Comparison of ENCODE assay signal across 34 cellular contexts in genomic region chr2:152390837-152391236, GRCh38.
"Had no signal": no experiment of that assay in that cellular context is flagged by ENCODE, and none has a peak within 500 bp of the region (broad histone marks: within the 10 kb centered on the region; RNA-seq: fewer than 3 reads in every experiment).

No MANE protein-coding gene starts in this region.

- H3K9me3 Mint-ChIP-seq: activated B cell treated with CpG ODN at 0.5 μM for 24 hours; activated CD4-positive, alpha-beta memory T cell treated with anti-CD3 and anti-CD28 coated beads for 36 hours; activated naive CD4-positive, alpha-beta T cell treated with anti-CD3 and anti-CD28 coated beads, Interleukin-2, amount 10 ng/mL, durations not matched to agents 7 days and 5 days; activated naive CD4-positive, alpha-beta T cell treated with anti-CD3 and anti-CD28 coated beads, Interleukin-2, amount 50 U/mL, for 24 hours; activated naive CD8-positive, alpha-beta T cell treated with anti-CD3 and anti-CD28 coated beads, Interleukin-2, amount 10 ng/mL, durations not matched to agents 7 days and 5 days; activated naive CD8-positive, alpha-beta T cell treated with anti-CD3 and anti-CD28 coated beads, Interleukin-2, amount 50 U/mL, for 24 hours; activated T-cell treated with anti-CD3 and anti-CD28 coated beads, Interleukin-2, amount 50 U/mL, for 24 hours; activated T-helper 2 cell treated with anti-CD3 and anti-CD28 coated beads, Interferon-gamma antibody, Interleukin-2, Interleukin-4, amounts not matched to agents 10 μg/mL and 5 μg/mL and 100 μg/mL, durations not matched to agents 14 hours and 24 hours and 36 hours; central memory CD8-positive, alpha-beta T cell; T-helper 2 cell treated with Interferon-gamma antibody and Interleukin-4, amounts not matched to agents 5 μg/mL and 100 μg/mL, for 36 hours had no signal

- H3K36me3 Mint-ChIP-seq: activated CD4-positive, alpha-beta memory T cell treated with anti-CD3 and anti-CD28 coated beads for 36 hours; activated naive CD4-positive, alpha-beta T cell treated with anti-CD3 and anti-CD28 coated beads, Interleukin-2, amount 10 ng/mL, durations not matched to agents 7 days and 5 days; activated naive CD4-positive, alpha-beta T cell treated with anti-CD3 and anti-CD28 coated beads, Interleukin-2, amount 50 U/mL, for 24 hours; activated naive CD8-positive, alpha-beta T cell; activated naive CD8-positive, alpha-beta T cell treated with anti-CD3 and anti-CD28 coated beads, Interleukin-2, amount 10 ng/mL, durations not matched to agents 7 days and 5 days had no signal

- H3K4me3 ChIP-seq: ascending aorta, cardiac muscle cell had no signal

- H3K27me3 Mint-ChIP-seq: activated B cell treated with CpG ODN at 0.5 μM for 24 hours; activated CD4-positive, alpha-beta memory T cell treated with anti-CD3 and anti-CD28 coated beads for 36 hours; activated naive CD8-positive, alpha-beta T cell; activated T-cell treated with anti-CD3 and anti-CD28 coated beads, Interleukin-2, amount 50 U/mL, for 24 hours; brain had no signal

- H3K27ac ChIP-seq: ascending aorta, cardiac muscle cell, VCaP had no signal

- H3K36me3 ChIP-seq: ascending aorta, cardiac muscle cell had no signal

- H3K27me3 ChIP-seq: ascending aorta, cardiac muscle cell had no signal

- H3K4me3 Mint-ChIP-seq: activated B cell treated with CpG ODN at 0.5 μM for 24 hours; activated CD4-positive, alpha-beta memory T cell treated with anti-CD3 and anti-CD28 coated beads for 36 hours; activated CD4-positive, alpha-beta T cell treated with anti-CD3 and anti-CD28 coated beads, Interleukin-2, amount 10 ng/mL, durations not matched to agents 24 days and 14 days; activated CD8-positive, alpha-beta T cell treated with anti-CD3 and anti-CD28 coated beads for 36 hours; activated naive CD4-positive, alpha-beta T cell treated with anti-CD3 and anti-CD28 coated beads, Interleukin-2, amount 10 ng/mL, durations not matched to agents 7 days and 5 days; activated naive CD4-positive, alpha-beta T cell treated with anti-CD3 and anti-CD28 coated beads, Interleukin-2, amount 50 U/mL, for 24 hours; activated naive CD8-positive, alpha-beta T cell; activated naive CD8-positive, alpha-beta T cell treated with anti-CD3 and anti-CD28 coated beads, Interleukin-2, amount 10 ng/mL, durations not matched to agents 7 days and 5 days; activated naive CD8-positive, alpha-beta T cell treated with anti-CD3 and anti-CD28 coated beads, Interleukin-2, amount 50 U/mL, for 24 hours; activated T-cell treated with anti-CD3 and anti-CD28 coated beads, Interleukin-2, amount 50 U/mL, for 24 hours; brain; central memory CD8-positive, alpha-beta T cell; T-helper 1 cell treated with Interleukin-12 subunit alpha and Interleukin-12 subunit beta and Interleukin-4 antibody, amounts not matched to agents 30 μg/mL and 1 μg/mL, for 36 hours; T-helper 2 cell treated with Interferon-gamma antibody and Interleukin-4, amounts not matched to agents 5 μg/mL and 100 μg/mL, for 36 hours had no signal

- H3K9me3 ChIP-seq: ascending aorta had no signal

- DNase-seq: activated B cell treated with CpG ODN at 0.5 μM for 24 hours; activated CD4-positive, alpha-beta memory T cell treated with anti-CD3 and anti-CD28 coated beads for 36 hours; activated CD4-positive, alpha-beta T cell treated with anti-CD3 and anti-CD28 coated beads for 4 hours; activated CD4-positive, alpha-beta T cell treated with anti-CD3 and anti-CD28 coated beads, Interleukin-2, amount 10 ng/mL, durations not matched to agents 24 days and 14 days; activated CD4-positive, alpha-beta T cell treated with anti-CD3 and anti-CD28 coated beads, Interleukin-2, amount 50 U/mL, for 1 hour; activated CD4-positive, alpha-beta T cell treated with anti-CD3 and anti-CD28 coated beads, Interleukin-2, amount 50 U/mL, for 4 hours; activated CD4-positive, CD25-positive, alpha-beta regulatory T cell treated with anti-CD3 and anti-CD28 coated beads, Interleukin-2, amount 50 U/mL, for 72 hours; activated CD8-positive, alpha-beta memory T cell treated with anti-CD3 and anti-CD28 coated beads, Interleukin-2, amount 50 U/mL, for 48 hours; activated CD8-positive, alpha-beta T cell treated with anti-CD3 and anti-CD28 coated beads for 36 hours; activated effector memory CD4-positive, alpha-beta T cell treated with Interleukin-2 at 50 U/mL for 16 hours; activated gamma-delta T cell; activated naive CD4-positive, alpha-beta T cell treated with anti-CD3 and anti-CD28 coated beads, Interleukin-2, amount 10 ng/mL, durations not matched to agents 7 days and 5 days; activated naive CD4-positive, alpha-beta T cell treated with Interleukin-2 at 50 U/mL for 16 hours; activated naive CD8-positive, alpha-beta T cell treated with anti-CD3 and anti-CD28 coated beads, Interleukin-2, amount 10 ng/mL, durations not matched to agents 7 days and 5 days; activated naive CD8-positive, alpha-beta T cell treated with anti-CD3 and anti-CD28 coated beads, Interleukin-2, amount 50 U/mL, for 24 hours; activated T-cell treated with anti-CD3 and anti-CD28 coated beads, Interleukin-2, amount 50 U/mL, for 24 hours; activated T-cell treated with anti-CD3 and anti-CD28 coated beads, Interleukin-2, amount 50 U/mL, for 48 hours; amygdala; anterior cingulate cortex; caudate nucleus; cerebellar nuclear complex; T-helper 1 cell; T-helper 2 cell; T-helper 9 cell had no signal

- ATAC-seq: activated CD8-positive, alpha-beta T cell treated with anti-CD3 and anti-CD28 coated beads for 36 hours; activated naive CD8-positive, alpha-beta T cell treated with anti-CD3 and anti-CD28 coated beads, Interleukin-2, amount 50 U/mL, for 24 hours had no signal

- H3K4me1 Mint-ChIP-seq: activated B cell treated with CpG ODN at 0.5 μM for 24 hours; activated CD4-positive, alpha-beta T cell treated with anti-CD3 and anti-CD28 coated beads, Interleukin-2, amount 10 ng/mL, durations not matched to agents 24 days and 14 days; activated naive CD4-positive, alpha-beta T cell treated with anti-CD3 and anti-CD28 coated beads, Interleukin-2, amount 10 ng/mL, durations not matched to agents 7 days and 5 days; activated naive CD4-positive, alpha-beta T cell treated with anti-CD3 and anti-CD28 coated beads, Interleukin-2, amount 50 U/mL, for 24 hours; activated naive CD8-positive, alpha-beta T cell treated with anti-CD3 and anti-CD28 coated beads, Interleukin-2, amount 10 ng/mL, durations not matched to agents 7 days and 5 days; activated naive CD8-positive, alpha-beta T cell treated with anti-CD3 and anti-CD28 coated beads, Interleukin-2, amount 50 U/mL, for 24 hours; central memory CD8-positive, alpha-beta T cell had no signal

- H3K27ac Mint-ChIP-seq: activated B cell treated with CpG ODN at 0.5 μM for 24 hours; activated CD4-positive, alpha-beta memory T cell treated with anti-CD3 and anti-CD28 coated beads for 36 hours; activated CD4-positive, alpha-beta T cell treated with anti-CD3 and anti-CD28 coated beads, Interleukin-2, amount 10 ng/mL, durations not matched to agents 24 days and 14 days; activated CD8-positive, alpha-beta T cell treated with anti-CD3 and anti-CD28 coated beads for 36 hours; activated naive CD4-positive, alpha-beta T cell treated with anti-CD3 and anti-CD28 coated beads, Interleukin-2, amount 10 ng/mL, durations not matched to agents 7 days and 5 days; activated naive CD4-positive, alpha-beta T cell treated with anti-CD3 and anti-CD28 coated beads, Interleukin-2, amount 50 U/mL, for 24 hours; activated naive CD8-positive, alpha-beta T cell; activated naive CD8-positive, alpha-beta T cell treated with anti-CD3 and anti-CD28 coated beads, Interleukin-2, amount 10 ng/mL, durations not matched to agents 7 days and 5 days; activated naive CD8-positive, alpha-beta T cell treated with anti-CD3 and anti-CD28 coated beads, Interleukin-2, amount 50 U/mL, for 24 hours; activated T-cell treated with anti-CD3 and anti-CD28 coated beads, Interleukin-2, amount 50 U/mL, for 24 hours; activated T-helper 2 cell treated with anti-CD3 and anti-CD28 coated beads, Interferon-gamma antibody, Interleukin-2, Interleukin-4, amounts not matched to agents 10 μg/mL and 5 μg/mL and 100 μg/mL, durations not matched to agents 14 hours and 24 hours and 36 hours; T-helper 1 cell treated with Interleukin-12 subunit alpha and Interleukin-12 subunit beta and Interleukin-4 antibody, amounts not matched to agents 30 μg/mL and 1 μg/mL, for 36 hours; T-helper 2 cell treated with Interferon-gamma antibody and Interleukin-4, amounts not matched to agents 5 μg/mL and 100 μg/mL, for 36 hours had no signal
